In the genomic region with DNA sequence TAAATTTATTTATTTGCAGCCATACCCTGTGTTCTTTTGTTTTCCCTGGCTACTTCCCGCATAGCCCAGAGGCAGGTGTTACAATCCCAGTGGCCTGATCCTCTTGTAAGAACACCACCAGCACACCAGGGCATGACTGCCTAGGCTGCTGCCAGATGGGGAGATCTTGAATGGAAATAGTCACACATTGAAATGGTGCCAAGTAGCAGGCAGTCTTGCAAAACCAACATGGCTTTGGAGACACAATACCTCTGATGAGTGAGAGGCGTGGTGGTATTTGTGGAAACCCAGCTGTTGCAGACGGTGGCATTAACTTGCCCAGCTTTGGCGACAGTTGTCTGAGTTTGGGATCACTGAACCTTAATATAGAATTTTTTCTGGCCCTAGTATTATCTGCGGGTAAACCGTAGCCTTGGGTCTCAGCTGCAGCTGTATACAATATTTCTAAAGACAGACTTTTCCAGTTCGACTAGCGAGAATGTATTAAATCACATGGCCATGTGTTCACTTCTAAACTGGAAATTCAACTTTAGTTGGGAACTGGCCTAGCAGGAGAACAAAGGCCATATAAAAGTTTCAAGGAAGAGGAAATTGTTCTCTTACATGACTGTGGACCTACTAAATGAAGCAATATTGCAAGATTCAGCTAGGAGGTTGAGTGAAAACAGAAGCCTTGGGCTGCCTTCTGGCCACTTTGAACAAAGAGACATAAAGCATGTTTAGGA, we compare ENCODE assay signal across 11 cellular contexts.
DNase-seq lines count a peak whose midpoint lies in the region; ATAC-seq, FAIRE-seq and TF ChIP-seq lines count a peak whose summit lies in the region.
"Had no signal": no experiment of that assay in that cellular context is flagged by ENCODE, and none has a peak within 500 bp of the region (broad histone marks: within the 10 kb centered on the region; RNA-seq: fewer than 3 reads in every experiment).

No MANE protein-coding gene starts in this region.

- DNase-seq in NCI-H446 treated with DMSO at 0.1 percent for 48 hours (lab: John Stamatoyannopoulos, UW): peak; percentile 97
- peak; percentile 97 for DNase-seq in epithelial cell of esophagus (ENCODE audit: low read depth)
- peak; percentile 81 to 91 for DNase-seq in gastrocnemius medialis
- no peak for DNase-seq in cerebellum (ENCODE audit: low spot score)
- DNase-seq in stimulated activated CD4-positive, alpha-beta T cell treated with anti-CD3 and anti-CD28 coated beads, Interleukin-12 subunit alpha, Interleukin-12 subunit beta, amount 100 ng/mL, for 4 hours: no peak
- DNase-seq in mucosa of gallbladder (ENCODE audit: low spot score): no peak
- DNase-seq in frontal cortex (ENCODE audit: low spot score in 2 of 2): no peak
- DNase-seq: NCI-H526 had no signal

- TF ChIP-seq EP300 in Ishikawa (IDR thresholded peaks at IDR 0.05; ENCODE audit: borderline replicate concordance): peak; percentile 71

- TF ChIP-seq RAD21 in Ishikawa (IDR thresholded peaks at IDR 0.05; ENCODE audit: low read depth): peak; percentile 22; the same call in 1 of the 2 replicates

- intact Hi-C loops in gastrocnemius medialis (cut with DNase I; ENCODE audit: low total_unique reads): loop anchor here (2.0 to 5.0 kb wide), 3 partner anchors 50 to 279 kb away; no protein-coding TSS in a partner anchor

- no peaks in the 10 kb centered on the region for H3K9me3 ChIP-seq in gastrocnemius medialis
- H3K9me3 ChIP-seq: neutrophil had no signal

- in situ Hi-C loops in gastrocnemius medialis (cut with MboI; ENCODE audit: low sequenced_read_pairs in 4 of 4): no loop called here

- TF ChIP-seq POLR2A in gastrocnemius medialis (IDR thresholded peaks at IDR 0.05): no peak

- H3K27ac ChIP-seq in gastrocnemius medialis: peak overlapping the region; percentile 62 to 83 (median 76)
- H3K27ac ChIP-seq: neutrophil had no signal

- H3K4me3 ChIP-seq in epithelial cell of esophagus (ENCODE audit: low read length) (peak overlapping the region; percentile 21), gastrocnemius medialis (no peak overlapping the region)

- H3K36me3 ChIP-seq in gastrocnemius medialis: no peaks in the 10 kb centered on the region
- H3K36me3 ChIP-seq: neutrophil had no signal

- H3K4me1 ChIP-seq in gastrocnemius medialis: peaks cover 12 to 20% of the 10 kb centered on the region in 2 donors

- no peak for FAIRE-seq in frontal cortex (lab: Jason Lieb, UNC)
- FAIRE-seq: endothelial cell of umbilical vein had no signal

- no peaks in the 10 kb centered on the region for H3K27me3 ChIP-seq in gastrocnemius medialis
- H3K27me3 ChIP-seq: neutrophil had no signal

- peak; percentile 92 to 96 for ATAC-seq in gastrocnemius medialis

- TF ChIP-seq CTCF in epithelial cell of esophagus (IDR thresholded peaks at IDR 0.05; ENCODE audit: insufficient read depth, low read depth, low read length, missing control alignments): no peak
- TF ChIP-seq CTCF in gastrocnemius medialis (IDR thresholded peaks at IDR 0.05 in 4 of 5, conservative IDR thresholded peaks at IDR 0.05 in 1 of 5): no peak

TF ChIP-seq in Ishikawa, 13 proteins besides CTCF, POLR2A, EP300 and RAD21:
- TF ChIP-seq FOXM1 (IDR thresholded peaks at IDR 0.05; ENCODE audit: borderline replicate concordance, low read depth) (peak; percentile 34; the same call in 1 of the 2 replicates), YY1 (IDR thresholded peaks at IDR 0.05; ENCODE audit: low read depth) (peak; percentile 27; the same call in 1 of the 2 replicates), TCF12 (IDR thresholded peaks at IDR 0.05; ENCODE audit: low read depth) (peak; percentile 87), ZBTB7A (IDR thresholded peaks at IDR 0.05; ENCODE audit: low read depth) (no peak), TEAD4 (IDR thresholded peaks at IDR 0.05) (no peak; the same call in 1 of the 2 replicates), CEBPB (IDR thresholded peaks at IDR 0.05) (peak; percentile 91), NFIC (IDR thresholded peaks at IDR 0.05) (peak; percentile 92), TAF1 (IDR thresholded peaks at IDR 0.05; ENCODE audit: low read depth) (no peak)
- TF ChIP-seq, protein P1, sequence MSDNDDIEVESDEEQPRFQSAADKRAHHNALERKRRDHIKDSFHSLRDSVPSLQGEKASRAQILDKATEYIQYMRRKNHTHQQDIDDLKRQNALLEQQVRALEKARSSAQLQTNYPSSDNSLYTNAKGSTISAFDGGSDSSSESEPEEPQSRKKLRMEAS (IDR thresholded peaks at IDR 0.05): peak; percentile 65
- TF ChIP-seq, protein P2, sequence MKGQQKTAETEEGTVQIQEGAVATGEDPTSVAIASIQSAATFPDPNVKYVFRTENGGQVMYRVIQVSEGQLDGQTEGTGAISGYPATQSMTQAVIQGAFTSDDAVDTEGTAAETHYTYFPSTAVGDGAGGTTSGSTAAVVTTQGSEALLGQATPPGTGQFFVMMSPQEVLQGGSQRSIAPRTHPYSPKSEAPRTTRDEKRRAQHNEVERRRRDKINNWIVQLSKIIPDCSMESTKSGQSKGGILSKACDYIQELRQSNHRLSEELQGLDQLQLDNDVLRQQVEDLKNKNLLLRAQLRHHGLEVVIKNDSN (IDR thresholded peaks at IDR 0.05): peak; percentile 63; the same call in 1 of the 2 replicates
- TF ChIP-seq, protein P3, sequence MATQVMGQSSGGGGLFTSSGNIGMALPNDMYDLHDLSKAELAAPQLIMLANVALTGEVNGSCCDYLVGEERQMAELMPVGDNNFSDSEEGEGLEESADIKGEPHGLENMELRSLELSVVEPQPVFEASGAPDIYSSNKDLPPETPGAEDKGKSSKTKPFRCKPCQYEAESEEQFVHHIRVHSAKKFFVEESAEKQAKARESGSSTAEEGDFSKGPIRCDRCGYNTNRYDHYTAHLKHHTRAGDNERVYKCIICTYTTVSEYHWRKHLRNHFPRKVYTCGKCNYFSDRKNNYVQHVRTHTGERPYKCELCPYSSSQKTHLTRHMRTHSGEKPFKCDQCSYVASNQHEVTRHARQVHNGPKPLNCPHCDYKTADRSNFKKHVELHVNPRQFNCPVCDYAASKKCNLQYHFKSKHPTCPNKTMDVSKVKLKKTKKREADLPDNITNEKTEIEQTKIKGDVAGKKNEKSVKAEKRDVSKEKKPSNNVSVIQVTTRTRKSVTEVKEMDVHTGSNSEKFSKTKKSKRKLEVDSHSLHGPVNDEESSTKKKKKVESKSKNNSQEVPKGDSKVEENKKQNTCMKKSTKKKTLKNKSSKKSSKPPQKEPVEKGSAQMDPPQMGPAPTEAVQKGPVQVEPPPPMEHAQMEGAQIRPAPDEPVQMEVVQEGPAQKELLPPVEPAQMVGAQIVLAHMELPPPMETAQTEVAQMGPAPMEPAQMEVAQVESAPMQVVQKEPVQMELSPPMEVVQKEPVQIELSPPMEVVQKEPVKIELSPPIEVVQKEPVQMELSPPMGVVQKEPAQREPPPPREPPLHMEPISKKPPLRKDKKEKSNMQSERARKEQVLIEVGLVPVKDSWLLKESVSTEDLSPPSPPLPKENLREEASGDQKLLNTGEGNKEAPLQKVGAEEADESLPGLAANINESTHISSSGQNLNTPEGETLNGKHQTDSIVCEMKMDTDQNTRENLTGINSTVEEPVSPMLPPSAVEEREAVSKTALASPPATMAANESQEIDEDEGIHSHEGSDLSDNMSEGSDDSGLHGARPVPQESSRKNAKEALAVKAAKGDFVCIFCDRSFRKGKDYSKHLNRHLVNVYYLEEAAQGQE (IDR thresholded peaks at IDR 0.05; ENCODE audit: low read depth): no peak

Comparison
In these comparisons a context has a peak if more than half of its experiments do, and no peak if none do; other contexts are left out.
1. DNase-seq: peak in NCI-H446 treated with DMSO at 0.1 percent for 48 hours (single experiment), epithelial cell of esophagus (single experiment) and gastrocnemius medialis (2 of 2); none in cerebellum (single experiment), stimulated activated CD4-positive, alpha-beta T cell treated with anti-CD3 and anti-CD28 coated beads, Interleukin-12 subunit alpha, Interleukin-12 subunit beta, amount 100 ng/mL, for 4 hours (single experiment), mucosa of gallbladder (single experiment) and frontal cortex (0 of 2).